9 cellular contexts compared by ENCODE assay signal in genomic region chr6:165663283-165663735, GRCh38. TPM values are rescaled to one million over a fixed set of nuclear protein-coding genes. Genes with fewer than 3 reads are reported as not detected.
DNase-seq lines count a peak whose midpoint lies in the region; ATAC-seq and TF ChIP-seq lines count a peak whose summit lies in the region.
"Had no signal": no experiment of that assay in that cellular context is flagged by ENCODE, and none has a peak within 500 bp of the region (broad histone marks: within the 10 kb centered on the region; RNA-seq: fewer than 3 reads in every experiment).

No MANE protein-coding gene starts in this region.

- no peaks in the 10 kb centered on the region for H3K9me3 Mint-ChIP-seq in neural crest cell
- H3K9me3 Mint-ChIP-seq: activated naive CD4-positive, alpha-beta T cell treated with anti-CD3 and anti-CD28 coated beads, Interleukin-2, amount 50 U/mL, for 24 hours had no signal

- H3K27me3 Mint-ChIP-seq in neural crest cell (ENCODE audit: low read depth): peaks cover 54% of the 10 kb centered on the region

- DNase-seq in AG10803 (ENCODE audit: low read depth): peak; percentile 19
- peak; percentile 45 for DNase-seq in NCI-H226
- peak; percentile 77 for DNase-seq in fibroblast of pulmonary artery (ENCODE audit: low read depth)
- peak; percentile 19 for DNase-seq in neural crest cell (ENCODE audit: low read depth, low spot score)
- no peak for DNase-seq in stimulated activated CD4-positive, alpha-beta T cell treated with anti-CD3 and anti-CD28 coated beads, Interleukin-1b, Interleukin-23, amount 100 ng/mL, for 48 hours

- H3K4me3 ChIP-seq in AG10803 (ENCODE audit: low read length): peak overlapping the region; percentile 34
- H3K4me3 ChIP-seq in fibroblast of pulmonary artery (replicated peaks; ENCODE audit: low read depth, low read length): peak overlapping the region; percentile 86

- H3K36me3 Mint-ChIP-seq in neural crest cell (ENCODE audit: low read depth): peaks cover 2% of the 10 kb centered on the region

- peaks cover 41% of the 10 kb centered on the region for H3K4me1 Mint-ChIP-seq in neural crest cell

- no peak for ATAC-seq in HG03139 (IDR thresholded peaks at IDR 0.05; ENCODE audit: unreplicated experiment)
- no peak for ATAC-seq in HG03354 (IDR thresholded peaks at IDR 0.05; ENCODE audit: poor library complexity, severe bottlenecking, unreplicated experiment)
- no peak for ATAC-seq in GM21423 (IDR thresholded peaks at IDR 0.05; ENCODE audit: unreplicated experiment)

- TF ChIP-seq CTCF in AG10803 (conservative IDR thresholded peaks at IDR 0.05; ENCODE audit: low read length) (no peak), fibroblast of pulmonary artery (IDR thresholded peaks at IDR 0.05; ENCODE audit: low read length, missing control alignments) (no peak), neural crest cell (conservative IDR thresholded peaks at IDR 0.05) (no peak)

- peak overlapping the region; percentile 95 for H3K4me3 Mint-ChIP-seq in neural crest cell
- H3K4me3 Mint-ChIP-seq: activated naive CD4-positive, alpha-beta T cell treated with anti-CD3 and anti-CD28 coated beads, Interleukin-2, amount 50 U/mL, for 24 hours had no signal

- no peak overlapping the region for H3K27ac Mint-ChIP-seq in neural crest cell (ENCODE audit: unreplicated experiment)
- H3K27ac Mint-ChIP-seq: activated naive CD4-positive, alpha-beta T cell treated with anti-CD3 and anti-CD28 coated beads, Interleukin-2, amount 50 U/mL, for 24 hours had no signal

RNA-seq across cellular contexts. Expression of gene PDE10A, which starts 0.3 kb away (rescaled TPM):
- total RNA-seq in neural crest cell: 23.7 and 26.2 TPM in 2 replicates
